Comparison of ENCODE assay signal across 18 cellular contexts in genomic region chrX:116667760-116668159, GRCh38.
DNase-seq lines count a peak whose midpoint lies in the region; ATAC-seq and TF ChIP-seq lines count a peak whose summit lies in the region.
"Had no signal": no experiment of that assay in that cellular context is flagged by ENCODE, and none has a peak within 500 bp of the region (broad histone marks: within the 10 kb centered on the region; RNA-seq: fewer than 3 reads in every experiment).

No MANE protein-coding gene starts in this region.

- DNase-seq in Right ventricle myocardium superior (no peak), cardiac septum (ENCODE audit: low spot score) (no peak), left ventricle myocardium superior (no peak), dermis blood vessel endothelial cell (no peak), NCI-H82 (lab: John Stamatoyannopoulos, UW) (no peak)
- DNase-seq: ACHN; BE2C; C1 segment of cervical spinal cord; CD4-positive, CD25-positive, alpha-beta regulatory T cell; CD8-positive, alpha-beta memory T cell; COR-L47; DMS 273 treated with DMSO at 0.1 percent for 48 hours; DMS53; DND-41; EL; H9 had no signal

- H3K4me3 Mint-ChIP-seq in nephron: no peak overlapping the region
- H3K4me3 Mint-ChIP-seq: CD4-positive, CD25-positive, alpha-beta regulatory T cell; H9 had no signal

- peaks cover 4% of the 10 kb centered on the region for H3K27me3 Mint-ChIP-seq in nephron (ENCODE audit: low read depth)
- H3K27me3 Mint-ChIP-seq: CD4-positive, CD25-positive, alpha-beta regulatory T cell; CD8-positive, alpha-beta memory T cell had no signal

- no peaks in the 10 kb centered on the region for H3K36me3 Mint-ChIP-seq in nephron (ENCODE audit: low read depth)
- H3K36me3 Mint-ChIP-seq: CD4-positive, CD25-positive, alpha-beta regulatory T cell; CD8-positive, alpha-beta memory T cell had no signal

- intact Hi-C loops in Right ventricle myocardium superior (cut with DNase I): no loop called here
- intact Hi-C loops in cardiac septum (cut with DNase I): no loop called here
- intact Hi-C loops in left ventricle myocardium superior (cut with micrococcal nuclease): no loop called here

- no peaks in the 10 kb centered on the region for H3K9me3 Mint-ChIP-seq in nephron
- H3K9me3 Mint-ChIP-seq: CD8-positive, alpha-beta memory T cell had no signal

- H3K4me1 Mint-ChIP-seq in nephron: peaks cover 25% of the 10 kb centered on the region
- H3K4me1 Mint-ChIP-seq: CD4-positive, CD25-positive, alpha-beta regulatory T cell; CD8-positive, alpha-beta memory T cell had no signal

- no peak for TF ChIP-seq CTCF in nephron (IDR thresholded peaks at IDR 0.05; ENCODE audit: unreplicated experiment in 3 of 3)

- H3K27ac Mint-ChIP-seq in nephron: peak overlapping the region in 2 of 3 experiments; percentile 43 to 90
- H3K27ac Mint-ChIP-seq: CD4-positive, CD25-positive, alpha-beta regulatory T cell; CD8-positive, alpha-beta memory T cell had no signal

- peak; percentile 34 for ATAC-seq in Right ventricle myocardium superior (ENCODE audit: poor library complexity)
- peak; percentile 68 for ATAC-seq in left ventricle myocardium superior
- ATAC-seq: GM12878 had no signal
